In genomic region chr7:92423646-92424045, GRCh38 we compare ENCODE assay signal across 1 cellular context.
TF ChIP-seq lines count a peak whose summit lies in the region.

No MANE protein-coding gene starts in this region.

TF ChIP-seq in H1, 55 proteins besides CTCF, POLR2A, EP300 and RAD21:
- TF ChIP-seq RNF2 (IDR thresholded peaks at IDR 0.05; ENCODE audit: borderline replicate concordance, low read depth, low read length, missing control alignments, poor library complexity, severe bottlenecking): no peak
